In genomic region chr1:214141486-214141885, GRCh38 we compare ENCODE assay signal across 25 cellular contexts.
"Had no signal": no experiment of that assay in that cellular context is flagged by ENCODE, and none has a peak within 500 bp of the region (broad histone marks: within the 10 kb centered on the region; RNA-seq: fewer than 3 reads in every experiment).

No MANE protein-coding gene starts in this region.

- H3K4me3 Mint-ChIP-seq: mesothelial cell of epicardium; naive B cell; naive thymus-derived CD8-positive, alpha-beta T cell had no signal

- H3K36me3 ChIP-seq: esophagus squamous epithelium, gastrocnemius medialis, heart right ventricle, left lung, lower lobe of right lung had no signal

- H3K9me3 ChIP-seq: esophagus squamous epithelium, gastrocnemius medialis, heart right ventricle, left lung, lower lobe of right lung, mucosa of descending colon had no signal

- H3K4me1 ChIP-seq: gastrocnemius medialis, heart right ventricle, left lung, lower lobe of right lung had no signal

- H3K9me3 Mint-ChIP-seq: mesothelial cell of epicardium; naive thymus-derived CD8-positive, alpha-beta T cell had no signal

- H3K36me3 Mint-ChIP-seq: mesothelial cell of epicardium; naive B cell; naive thymus-derived CD8-positive, alpha-beta T cell had no signal

- H3K27me3 ChIP-seq: esophagus squamous epithelium, gastrocnemius medialis, left lung had no signal

- H3K4me1 Mint-ChIP-seq: naive B cell; naive thymus-derived CD8-positive, alpha-beta T cell had no signal

- DNase-seq: dermis blood vessel endothelial cell; dorsolateral prefrontal cortex; effector CD4-positive, alpha-beta T cell; effector memory CD4-positive, alpha-beta T cell; erythroblast; esophagus squamous epithelium; foreskin fibroblast; foreskin melanocyte; gastrocnemius medialis; glutamatergic neuron; head of caudate nucleus; heart right ventricle; hippocampal formation; left cardiac atrium; left lung; left ventricle myocardium superior; lower lobe of right lung; mesenchymal stem cell; mucosa of descending colon; naive B cell; naive thymus-derived CD8-positive, alpha-beta T cell had no signal

- H3K4me3 ChIP-seq: coronary artery, dorsolateral prefrontal cortex, esophagus squamous epithelium, gastrocnemius medialis, heart right ventricle, left lung, lower lobe of right lung, mucosa of descending colon had no signal

- H3K27ac Mint-ChIP-seq: mesothelial cell of epicardium; naive B cell; naive thymus-derived CD8-positive, alpha-beta T cell had no signal

- ATAC-seq: esophagus mucosa; gastrocnemius medialis; heart right ventricle; left cardiac atrium; left lung; left ventricle myocardium superior; lower lobe of right lung; mucosa of descending colon; naive thymus-derived CD8-positive, alpha-beta T cell had no signal

- H3K27ac ChIP-seq: coronary artery, dorsolateral prefrontal cortex, epithelial cell of prostate, esophagus squamous epithelium, gastrocnemius medialis, heart right ventricle, left lung, lower lobe of right lung had no signal
